In the genomic region with DNA sequence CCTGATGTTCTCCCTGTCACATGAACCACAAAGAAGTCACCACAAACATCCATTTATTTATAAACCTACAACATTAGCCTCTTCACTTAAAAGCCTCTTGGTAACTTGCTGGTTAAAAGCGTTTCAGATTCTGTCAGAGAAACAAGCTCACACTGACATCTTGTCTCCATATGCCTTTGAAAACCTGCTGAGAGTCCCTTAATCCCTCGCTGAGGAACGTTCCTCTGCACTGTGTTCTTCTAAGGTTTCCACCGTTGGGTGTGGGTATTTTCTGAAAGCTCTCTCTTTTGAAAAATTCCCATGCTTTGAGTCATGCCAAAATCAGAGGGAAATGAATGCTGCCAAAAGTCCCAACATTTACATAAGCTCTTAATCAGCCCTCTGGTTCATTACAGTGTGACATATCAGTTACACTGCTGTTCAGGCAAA, we compare ENCODE assay signal across 11 cellular contexts.
DNase-seq lines count a peak whose midpoint lies in the region; ATAC-seq, FAIRE-seq and TF ChIP-seq lines count a peak whose summit lies in the region.
"Had no signal": no experiment of that assay in that cellular context is flagged by ENCODE, and none has a peak within 500 bp of the region (broad histone marks: within the 10 kb centered on the region; RNA-seq: fewer than 3 reads in every experiment).

No MANE protein-coding gene starts in this region.

- no peak for ATAC-seq in HG02623 (IDR thresholded peaks at IDR 0.05; ENCODE audit: unreplicated experiment)
- ATAC-seq: naive thymus-derived CD8-positive, alpha-beta T cell had no signal

- no peaks in the 10 kb centered on the region for H3K36me3 Mint-ChIP-seq in MCF 10A (ENCODE audit: insufficient read depth, unreplicated experiment)
- H3K36me3 Mint-ChIP-seq: activated naive CD8-positive, alpha-beta T cell; naive thymus-derived CD8-positive, alpha-beta T cell had no signal

- H3K9me3 ChIP-seq in breast epithelium, result no peaks in the 10 kb centered on the region
- no peaks in the 10 kb centered on the region for H3K9me3 ChIP-seq in WERI-Rb-1 (ENCODE audit: severe bottlenecking)
- H3K9me3 ChIP-seq in left ventricle myocardium inferior (replicated peaks), result no peaks in the 10 kb centered on the region

- no TSS peak for BruUV-seq in MCF 10A (replicated peaks; lab: Mats Ljungman, UMichigan)

- peaks cover 37% of the 10 kb centered on the region for H3K4me1 Mint-ChIP-seq in MCF 10A (ENCODE audit: insufficient read depth, unreplicated experiment)
- H3K4me1 Mint-ChIP-seq: naive thymus-derived CD8-positive, alpha-beta T cell had no signal

- no peak for FAIRE-seq in urothelium cell line (lab: Jason Lieb, UNC)

- H3K27ac ChIP-seq in breast epithelium (no peak overlapping the region), WERI-Rb-1 (peak overlapping the region; percentile 63), left ventricle myocardium inferior (replicated peaks) (peak overlapping the region; percentile 77)
- H3K27ac ChIP-seq: C4-2B had no signal

- CTCF ChIA-PET in MCF 10A (lab: Yijun Ruan, JAX), result interaction anchor here (0.6 to 4.5 kb wide), 12 partner anchors 11 to 272 kb away, joined by 3 to 33 read pairs (median 4); no protein-coding TSS in a partner anchor

- no peaks in the 10 kb centered on the region for H3K27me3 ChIP-seq in breast epithelium
- no peaks in the 10 kb centered on the region for H3K27me3 ChIP-seq in WERI-Rb-1 (ENCODE audit: insufficient read depth, low read depth, severe bottlenecking)
- H3K27me3 ChIP-seq in left ventricle myocardium inferior (ENCODE audit: low read depth), result no peaks in the 10 kb centered on the region

- H3K4me1 ChIP-seq in breast epithelium, result no peaks in the 10 kb centered on the region
- H3K4me1 ChIP-seq in left ventricle myocardium inferior, result peaks cover 54% of the 10 kb centered on the region

- H3K9me3 Mint-ChIP-seq in MCF 10A (ENCODE audit: unreplicated experiment), result no peaks in the 10 kb centered on the region
- H3K9me3 Mint-ChIP-seq: naive thymus-derived CD8-positive, alpha-beta T cell had no signal

- no peak for TF ChIP-seq POLR2A in breast epithelium (IDR thresholded peaks at IDR 0.05)

- intact Hi-C loops in MCF 10A (cut with micrococcal nuclease), result no loop called here
- intact Hi-C loops in breast epithelium (cut with DNase I; ENCODE audit: low total_unique reads), result no loop called here
- intact Hi-C loops in left ventricle myocardium inferior (cut with micrococcal nuclease), result no loop called here

- DNase-seq in MCF 10A (ENCODE audit: unreplicated experiment) (peak; percentile 68), breast epithelium (ENCODE audit: low spot score in 2 of 2) (no peak), WERI-Rb-1 (no peak), left ventricle myocardium inferior (no peak), urothelium cell line (ENCODE audit: low spot score) (peak; percentile 54), NCI-H187 (lab: John Stamatoyannopoulos, UW) (no peak)
- DNase-seq in activated CD4-positive, alpha-beta T cell treated with anti-CD3 and anti-CD28 coated beads for 4 hours, result no peak
- DNase-seq: naive thymus-derived CD8-positive, alpha-beta T cell had no signal

- peak overlapping the region; percentile 95 for H3K27ac Mint-ChIP-seq in MCF 10A (ENCODE audit: low read depth, unreplicated experiment)
- H3K27ac Mint-ChIP-seq: activated naive CD8-positive, alpha-beta T cell; naive thymus-derived CD8-positive, alpha-beta T cell had no signal

- H3K27me3 Mint-ChIP-seq in MCF 10A (ENCODE audit: insufficient read depth, unreplicated experiment), result no peaks in the 10 kb centered on the region

- no peaks in the 10 kb centered on the region for H3K36me3 ChIP-seq in breast epithelium
- H3K36me3 ChIP-seq in WERI-Rb-1, result no peaks in the 10 kb centered on the region
- no peaks in the 10 kb centered on the region for H3K36me3 ChIP-seq in left ventricle myocardium inferior

- no peak for TF ChIP-seq CTCF in MCF 10A (IDR thresholded peaks at IDR 0.05; ENCODE audit: unreplicated experiment)
- no peak for TF ChIP-seq CTCF in breast epithelium (IDR thresholded peaks at IDR 0.05)
- TF ChIP-seq CTCF in WERI-Rb-1 (IDR thresholded peaks at IDR 0.05; ENCODE audit: low read depth, low read length), result no peak
- TF ChIP-seq CTCF in left ventricle myocardium inferior (IDR thresholded peaks at IDR 0.05; ENCODE audit: borderline replicate concordance), result no peak

- no peak overlapping the region for H3K4me3 Mint-ChIP-seq in MCF 10A (ENCODE audit: unreplicated experiment)
- H3K4me3 Mint-ChIP-seq: activated naive CD8-positive, alpha-beta T cell; naive thymus-derived CD8-positive, alpha-beta T cell had no signal

- POLR2A ChIA-PET in MCF 10A (lab: Yijun Ruan, JAX), result interaction anchor here (0.6 to 2.0 kb wide), 6 partner anchors 11 to 409 kb away, joined by 3 to 14 read pairs (median 4); partner anchors contain the start of genes LGR4 and LIN7C

- H3K4me3 ChIP-seq in breast epithelium, result no peak overlapping the region
- H3K4me3 ChIP-seq in WERI-Rb-1 (ENCODE audit: low read depth, low read length), result no peak overlapping the region
- no peak overlapping the region for H3K4me3 ChIP-seq in left ventricle myocardium inferior

Comparison
In these comparisons a context has a peak if more than half of its experiments do, and no peak if none do; other contexts are left out.
1. DNase-seq: peak in MCF 10A (single experiment) and urothelium cell line (single experiment); none in breast epithelium (0 of 2), WERI-Rb-1 (single experiment), left ventricle myocardium inferior (single experiment), NCI-H187 (0 of 2) and activated CD4-positive, alpha-beta T cell treated with anti-CD3 and anti-CD28 coated beads for 4 hours (0 of 2).
2. H3K27ac ChIP-seq: peak in WERI-Rb-1 (single experiment) and left ventricle myocardium inferior (single experiment); none in breast epithelium (0 of 2).